ENCODE assay signal across 1 cellular context in genomic region chr1:176878750-176879536, GRCh38.
TF ChIP-seq lines count a peak whose summit lies in the region.

No MANE protein-coding gene starts in this region.

TF ChIP-seq in K562, 482 proteins besides CTCF, POLR2A, EP300 and RAD21 (continued from another document and continues in another):
- TF ChIP-seq ZNF75A (CRISPR knock-in tag; IDR thresholded peaks at IDR 0.05) (0 out of 2 replicates have a peak, but pooled peaks have one; percentile 36), NR4A1 (CRISPR knock-in tag; IDR thresholded peaks at IDR 0.05) (no peak), NR4A1 (tag; IDR thresholded peaks at IDR 0.05) (0 out of 2 replicates have a peak, but pooled peaks have one; percentile 17), VEZF1 (CRISPR knock-in tag; IDR thresholded peaks at IDR 0.05) (peak; percentile 33), MYNN (IDR thresholded peaks at IDR 0.05) (0 out of 2 replicates have a peak, but pooled peaks have one; percentile 41), MYNN (CRISPR knock-in tag; IDR thresholded peaks at IDR 0.05) (no peak), CREB3 (tag; conservative IDR thresholded peaks at IDR 0.05; ENCODE audit: low read depth) (peak; percentile 77; the same call in 1 of the 2 replicates), DNMT1 (IDR thresholded peaks at IDR 0.05) (no peak), ZBTB8A (IDR thresholded peaks at IDR 0.05; ENCODE audit: partially characterized antibody) (no peak), HDGF (IDR thresholded peaks at IDR 0.05) (peak; percentile 70; the same call in 1 of the 2 replicates), E2F3 (CRISPR knock-in tag; IDR thresholded peaks at IDR 0.05) (no peak), ZBTB34 (CRISPR knock-in tag; IDR thresholded peaks at IDR 0.05) (no peak), IRF9 (tag; IDR thresholded peaks at IDR 0.05) (peak; percentile 50; the same call in 1 of the 2 replicates), CHD1 (IDR thresholded peaks at IDR 0.05; ENCODE audit: low read length) (no peak), UBTF (IDR thresholded peaks at IDR 0.05; ENCODE audit: borderline replicate concordance in 1 of 2, low read depth in 2 of 2, low read length in 2 of 2) (0 out of 4 replicates have a peak, but pooled peaks of 1 of the 2 experiments have one; percentile 54), BDP1 (IDR thresholded peaks at IDR 0.05; ENCODE audit: insufficient read depth, insufficient read length) (no peak), ZNF395 (CRISPR knock-in tag; IDR thresholded peaks at IDR 0.05) (peak; percentile 64), E2F6 (IDR thresholded peaks at IDR 0.05; ENCODE audit: borderline replicate concordance in 1 of 2, extremely low read depth in 1 of 2, insufficient read depth in 1 of 2, insufficient read length in 1 of 2, low read depth in 1 of 2, low read length in 1 of 2, poor library complexity in 1 of 2, severe bottlenecking in 1 of 2) (no peak), ZNF197 (CRISPR knock-in tag; IDR thresholded peaks at IDR 0.05; ENCODE audit: low read depth) (0 out of 2 replicates have a peak, but pooled peaks have one; percentile 22), MAZ (CRISPR knock-in tag; conservative IDR thresholded peaks at IDR 0.05 in 1 of 2, IDR thresholded peaks at IDR 0.05 in 1 of 2) (peak; percentile 35 to 51; a peak in 1 of 4 replicates), PRDM10 (IDR thresholded peaks at IDR 0.05; ENCODE audit: partially characterized antibody) (peak; percentile 27), ZMIZ1 (IDR thresholded peaks at IDR 0.05; ENCODE audit: low read depth in 2 of 2, low read length in 2 of 2) (no peak), CHAMP1 (IDR thresholded peaks at IDR 0.05) (no peak), ELF2 (CRISPR knock-in tag; IDR thresholded peaks at IDR 0.05) (no peak), DMBX1 (CRISPR knock-in tag; IDR thresholded peaks at IDR 0.05; ENCODE audit: borderline replicate concordance) (peak; percentile 74), SMAD3 (CRISPR knock-in tag; conservative IDR thresholded peaks at IDR 0.05) (no peak), PKNOX1 (IDR thresholded peaks at IDR 0.05) (no peak), SP2 (IDR thresholded peaks at IDR 0.05; ENCODE audit: extremely low read depth, low read depth, low read length, poor library complexity, severe bottlenecking) (no peak), IFI16 (CRISPR knock-in tag; IDR thresholded peaks at IDR 0.05) (no peak), TFAM (CRISPR knock-in tag; conservative IDR thresholded peaks at IDR 0.05) (no peak), ZNF12 (CRISPR knock-in tag; IDR thresholded peaks at IDR 0.05) (no peak), JUND (IDR thresholded peaks at IDR 0.05; ENCODE audit: borderline replicate concordance, low read depth, low read length) (0 out of 2 replicates have a peak, but pooled peaks have one; percentile 36), JUND (tag; IDR thresholded peaks at IDR 0.05; ENCODE audit: borderline replicate concordance, low read depth, low read length) (peak; percentile 71; the same call in 1 of the 3 replicates)
